Comparison of ENCODE assay signal across 9 cellular contexts in genomic region chr11:118895093-118896039, GRCh38. TPM values are rescaled to one million over a fixed set of nuclear protein-coding genes. Genes with fewer than 3 reads are reported as not detected.
A peak's percentile ranks its signal among the peaks of the same experiment; 100 is the strongest.
DNase-seq lines count a peak whose midpoint lies in the region; ATAC-seq and TF ChIP-seq lines count a peak whose summit lies in the region.
"Had no signal": no experiment of that assay in that cellular context is flagged by ENCODE, and none has a peak within 500 bp of the region (broad histone marks: within the 10 kb centered on the region; RNA-seq: fewer than 3 reads in every experiment).

No MANE protein-coding gene starts in this region.

- 93% methylated on average over 25 of the region's 26 CpGs for WGBS in SK-N-SH (ENCODE audit: low lambda C conversion rate)

- no peaks in the 10 kb centered on the region for H3K9me2 ChIP-seq in SK-N-SH

- H3K9ac ChIP-seq in SK-N-SH, result no peak overlapping the region
- H3K9ac ChIP-seq: KMS-11 had no signal

- no peaks in the 10 kb centered on the region for H3K79me2 ChIP-seq in SK-N-SH (ENCODE audit: insufficient read depth)

- H3K27me3 ChIP-seq in SK-N-SH (ENCODE audit: insufficient read depth) (no peaks in the 10 kb centered on the region), ascending aorta (no peaks in the 10 kb centered on the region), upper lobe of right lung (no peaks in the 10 kb centered on the region)

- no peak for DNase-seq in SK-N-SH
- DNase-seq in ascending aorta (ENCODE audit: low spot score in 2 of 2), result no peak
- peak; percentile 59 for DNase-seq in stimulated activated CD8-positive, alpha-beta memory T cell treated with anti-CD3 and anti-CD28 coated beads, Interleukin-12 subunit alpha, Interleukin-12 subunit beta, amount 100 ng/mL, for 1 hour (ENCODE audit: low read depth)
- no peak for DNase-seq in NCI-H345 (lab: John Stamatoyannopoulos, UW)
- DNase-seq in upper lobe of right lung, result no peak

- H3K9me3 ChIP-seq in SK-N-SH (no peaks in the 10 kb centered on the region), ascending aorta (no peaks in the 10 kb centered on the region), upper lobe of right lung (no peaks in the 10 kb centered on the region)

- H4K20me1 ChIP-seq in SK-N-SH (ENCODE audit: insufficient read depth), result peaks cover 10% of the 10 kb centered on the region; the same call in 1 of the 2 replicates

- no peak overlapping the region for H2AFZ ChIP-seq in SK-N-SH (ENCODE audit: low read depth)

- no peak for TF ChIP-seq RAD21 in SK-N-SH (IDR thresholded peaks at IDR 0.05; ENCODE audit: low read length)

- no peak overlapping the region for H3K27ac ChIP-seq in SK-N-SH (ENCODE audit: low read depth in 2 of 2, low read length in 1 of 2)
- peak overlapping the region; percentile 15 to 55 for H3K27ac ChIP-seq in ascending aorta
- no peak overlapping the region for H3K27ac ChIP-seq in upper lobe of right lung
- H3K27ac ChIP-seq: KMS-11 had no signal

- CTCF ChIA-PET in SK-N-SH (lab: Yijun Ruan, JAX), result interaction anchor here (0.6 to 2.9 kb wide), 8 partner anchors 10 to 206 kb away, joined by 3 to 24 read pairs (median 3); partner anchors contain the start of gene UPK2

- H3F3A ChIP-seq in SK-N-SH (replicated peaks; ENCODE audit: insufficient read depth), result no peaks in the 10 kb centered on the region

- H3K4me2 ChIP-seq in SK-N-SH, result no peak overlapping the region
- H3K4me2 ChIP-seq: KMS-11 had no signal

- ATAC-seq in GM21423 (IDR thresholded peaks at IDR 0.05; ENCODE audit: unreplicated experiment) (peak; percentile 62), HG03439 (IDR thresholded peaks at IDR 0.05; ENCODE audit: unreplicated experiment) (no peak), upper lobe of right lung (no peak), GM19395 (IDR thresholded peaks at IDR 0.05; ENCODE audit: unreplicated experiment) (no peak)

- no peak for TF ChIP-seq EP300 in SK-N-SH (IDR thresholded peaks at IDR 0.05; ENCODE audit: borderline replicate concordance in 1 of 2, low read depth in 1 of 2, low read length in 1 of 2)

- TF ChIP-seq CTCF in SK-N-SH (IDR thresholded peaks at IDR 0.05) (no peak), ascending aorta (IDR thresholded peaks at IDR 0.05) (no peak), upper lobe of right lung (IDR thresholded peaks at IDR 0.05) (no peak)

- POLR2A ChIA-PET in SK-N-SH (lab: Yijun Ruan, JAX), result no interaction called here

- no peak overlapping the region for H3K4me3 ChIP-seq in SK-N-SH (ENCODE audit: low read depth in 2 of 2, low read length in 1 of 2)
- no peak overlapping the region for H3K4me3 ChIP-seq in ascending aorta
- no peak overlapping the region for H3K4me3 ChIP-seq in upper lobe of right lung

- H3K36me3 ChIP-seq in SK-N-SH (replicated peaks in 1 of 2; ENCODE audit: control insufficient read depth in 1 of 2, insufficient read depth in 2 of 2, low read length in 1 of 2) (peaks cover 7 to 20% of the 10 kb centered on the region in 2 experiments), ascending aorta (peaks cover 32 to 61% of the 10 kb centered on the region in 2 donors), upper lobe of right lung (peaks cover 28% of the 10 kb centered on the region)

- H3K4me1 ChIP-seq in SK-N-SH (ENCODE audit: control insufficient read depth in 1 of 2, insufficient read depth in 2 of 2, low read depth in 1 of 2, low read length in 1 of 2) (no peaks in the 10 kb centered on the region; a peak in 1 of 4 replicates), ascending aorta (peaks cover under 1 to 11% of the 10 kb centered on the region in 2 donors), upper lobe of right lung (no peaks in the 10 kb centered on the region)

- intact Hi-C loops in ascending aorta (cut with DNase I), result no loop called here
- intact Hi-C loops in upper lobe of right lung (cut with DNase I), result no loop called here

TF ChIP-seq in SK-N-SH, 30 proteins besides CTCF, POLR2A, EP300 and RAD21:
- TF ChIP-seq EZH2phosphoT487 (IDR thresholded peaks at IDR 0.05; ENCODE audit: borderline replicate concordance, low read depth) (no peak), POLR2AphosphoS5 (IDR thresholded peaks at IDR 0.05; ENCODE audit: low read depth, low read length) (peak; percentile 15; the same call in 1 of the 2 replicates), RFX5 (IDR thresholded peaks at IDR 0.05; ENCODE audit: low read length) (no peak), NRF1 (IDR thresholded peaks at IDR 0.05; ENCODE audit: low read depth, low read length) (no peak), FOXJ3 (CRISPR knock-in tag; IDR thresholded peaks at IDR 0.05) (no peak), TEAD4 (IDR thresholded peaks at IDR 0.05; ENCODE audit: borderline replicate concordance, insufficient read depth) (no peak), CHD2 (IDR thresholded peaks at IDR 0.05; ENCODE audit: low read length, partially characterized antibody) (no peak), GABPA (IDR thresholded peaks at IDR 0.05; ENCODE audit: low read depth) (no peak), JUND (IDR thresholded peaks at IDR 0.05) (0 out of 2 replicates have a peak, but pooled peaks have one; percentile 3)
- TF ChIP-seq, protein P1, sequence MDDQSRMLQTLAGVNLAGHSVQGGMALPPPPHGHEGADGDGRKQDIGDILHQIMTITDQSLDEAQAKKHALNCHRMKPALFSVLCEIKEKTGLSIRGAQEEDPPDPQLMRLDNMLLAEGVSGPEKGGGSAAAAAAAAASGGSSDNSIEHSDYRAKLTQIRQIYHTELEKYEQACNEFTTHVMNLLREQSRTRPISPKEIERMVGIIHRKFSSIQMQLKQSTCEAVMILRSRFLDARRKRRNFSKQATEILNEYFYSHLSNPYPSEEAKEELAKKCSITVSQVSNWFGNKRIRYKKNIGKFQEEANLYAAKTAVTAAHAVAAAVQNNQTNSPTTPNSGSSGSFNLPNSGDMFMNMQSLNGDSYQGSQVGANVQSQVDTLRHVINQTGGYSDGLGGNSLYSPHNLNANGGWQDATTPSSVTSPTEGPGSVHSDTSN (IDR thresholded peaks at IDR 0.05), result no peak

RNA-seq across cellular contexts. Expression of gene CXCR5, which starts 11.7 kb away (rescaled TPM):
- 0.02 TPM in 1 of 2 replicates, not detected in the other for polyA plus RNA-seq in SK-N-SH (2012; rRNA removed)
- polyA plus RNA-seq in SK-N-SH (2012; cell fraction: cytosol; rRNA removed), result not detected in 2 replicates
- polyA plus RNA-seq in SK-N-SH (2012; cell fraction: nucleus; rRNA removed), result not detected in 2 replicates
- total RNA-seq in ascending aorta (not detected), upper lobe of right lung (not detected)

RNA-seq across cellular contexts. Expression of gene BCL9L, which starts 30.4 kb away (rescaled TPM):
- polyA plus RNA-seq in SK-N-SH (2012; rRNA removed), result 4.5 and 12.1 TPM in 2 replicates
- polyA plus RNA-seq in SK-N-SH (2012; cell fraction: cytosol; rRNA removed), result 4.6 and 8.6 TPM in 2 replicates
- 21.7 and 24.0 TPM in 2 replicates for polyA plus RNA-seq in SK-N-SH (2012; cell fraction: nucleus; rRNA removed)
- total RNA-seq in ascending aorta (46.5 TPM), upper lobe of right lung (62.5 TPM)

Comparison
In these comparisons a context has a peak if more than half of its experiments do, and no peak if none do; other contexts are left out.
1. H3K27ac ChIP-seq: peak in ascending aorta (2 of 2); none in SK-N-SH (0 of 2) and upper lobe of right lung (single experiment).